Comparison of ENCODE assay signal across 14 cellular contexts in the genomic region with DNA sequence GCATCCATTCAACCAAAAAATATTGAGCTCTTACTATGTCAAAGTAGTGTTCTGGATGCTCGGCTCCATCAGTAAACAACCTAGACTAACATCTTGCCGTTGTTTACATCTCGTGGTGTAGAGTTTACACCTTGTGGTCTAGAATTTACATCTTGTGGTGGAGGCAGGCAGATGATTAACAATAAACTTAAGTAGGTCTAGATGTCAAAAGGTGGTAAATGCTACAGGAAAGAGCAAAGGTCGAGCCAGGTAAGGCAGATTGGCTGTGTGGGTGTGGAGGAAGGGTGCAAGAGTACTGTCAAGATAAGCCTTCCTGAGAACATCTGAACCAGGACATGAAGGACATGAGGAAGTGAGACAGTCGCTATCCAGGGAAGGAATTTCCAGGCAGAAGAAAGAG.
DNase-seq lines count a peak whose midpoint lies in the region; ATAC-seq and TF ChIP-seq lines count a peak whose summit lies in the region.
"Had no signal": no experiment of that assay in that cellular context is flagged by ENCODE, and none has a peak within 500 bp of the region (broad histone marks: within the 10 kb centered on the region; RNA-seq: fewer than 3 reads in every experiment).

No MANE protein-coding gene starts in this region.

- peaks cover 5% of the 10 kb centered on the region for H3K36me3 Mint-ChIP-seq in CD4-positive, CD25-positive, alpha-beta regulatory T cell
- H3K36me3 Mint-ChIP-seq in T-helper 1 cell treated with Interleukin-12 subunit alpha and Interleukin-12 subunit beta and Interleukin-4 antibody, amounts not matched to agents 30 μg/mL and 1 μg/mL, for 36 hours (ENCODE audit: low read depth), result peaks cover 37% of the 10 kb centered on the region

- H3K27ac Mint-ChIP-seq in CD4-positive, CD25-positive, alpha-beta regulatory T cell, result peak overlapping the region in 2 of 3 donors; percentile 52 to 62
- peak overlapping the region; percentile 23 for H3K27ac Mint-ChIP-seq in T-helper 1 cell treated with Interleukin-12 subunit alpha and Interleukin-12 subunit beta and Interleukin-4 antibody, amounts not matched to agents 30 μg/mL and 1 μg/mL, for 36 hours
- H3K27ac Mint-ChIP-seq: IgD-negative memory B cell had no signal

- no peak overlapping the region for H3K4me3 ChIP-seq in CD4-positive, CD25-positive, alpha-beta regulatory T cell (ENCODE audit: low read depth, low read length)
- H3K4me3 ChIP-seq in mucosa of descending colon (no peak overlapping the region), hepatocyte (no peak overlapping the region)
- H3K4me3 ChIP-seq: BLaER1 had no signal

- TF ChIP-seq CTCF in mucosa of descending colon (IDR thresholded peaks at IDR 0.05) (no peak), hepatocyte (IDR thresholded peaks at IDR 0.05; ENCODE audit: poor library complexity) (no peak)

- peaks cover under 1 to 12% (median 5%) of the 10 kb centered on the region in 7 donors for H3K9me3 Mint-ChIP-seq in CD4-positive, CD25-positive, alpha-beta regulatory T cell
- peaks cover 32% of the 10 kb centered on the region for H3K9me3 Mint-ChIP-seq in T-helper 1 cell treated with Interleukin-12 subunit alpha and Interleukin-12 subunit beta and Interleukin-4 antibody, amounts not matched to agents 30 μg/mL and 1 μg/mL, for 36 hours

- intact Hi-C loops in mucosa of descending colon (cut with DNase I, micrococcal nuclease), result no loop called here
- intact Hi-C loops in cardiac septum (cut with DNase I), result no loop called here

- no peaks in the 10 kb centered on the region for H3K9me2 ChIP-seq in hepatocyte (replicated peaks; ENCODE audit: insufficient read depth)

- H3K79me2 ChIP-seq in hepatocyte, result no peaks in the 10 kb centered on the region

- H3K9me3 ChIP-seq in CD4-positive, CD25-positive, alpha-beta regulatory T cell (ENCODE audit: control insufficient read depth in 2 of 2, low read length in 2 of 2), result no peaks in the 10 kb centered on the region
- H3K9me3 ChIP-seq in mucosa of descending colon, result no peaks in the 10 kb centered on the region
- no peaks in the 10 kb centered on the region for H3K9me3 ChIP-seq in hepatocyte (ENCODE audit: low read depth)

- peaks cover 7% of the 10 kb centered on the region for H3K4me1 ChIP-seq in CD4-positive, CD25-positive, alpha-beta regulatory T cell (ENCODE audit: control insufficient read depth, insufficient read depth, low read length, poor library complexity, severe bottlenecking)
- H3K4me1 ChIP-seq in mucosa of descending colon (ENCODE audit: low read depth) (no peaks in the 10 kb centered on the region), hepatocyte (ENCODE audit: insufficient read depth) (no peaks in the 10 kb centered on the region)

- no peak overlapping the region for H3K27ac ChIP-seq in CD4-positive, CD25-positive, alpha-beta regulatory T cell (ENCODE audit: insufficient read depth, low read length, poor library complexity, severe bottlenecking)
- no peak overlapping the region for H3K27ac ChIP-seq in hepatocyte
- H3K27ac ChIP-seq: 22Rv1, BLaER1 had no signal

- WGBS in hepatocyte (ENCODE audit: low lambda C conversion rate, missing lambda C conversion rate), result 86% methylated on average over 5 of the region's 5 CpGs

- no peaks in the 10 kb centered on the region for H4K20me1 ChIP-seq in hepatocyte (ENCODE audit: insufficient read depth, poor library complexity, severe bottlenecking)
- H4K20me1 ChIP-seq: BLaER1 had no signal

- no peak overlapping the region for H2AFZ ChIP-seq in hepatocyte

- H3K4me1 Mint-ChIP-seq in CD4-positive, CD25-positive, alpha-beta regulatory T cell, result peaks cover 0 to 34% (median 11%) of the 10 kb centered on the region in 4 donors
- H3K4me1 Mint-ChIP-seq in T-helper 1 cell treated with Interleukin-12 subunit alpha and Interleukin-12 subunit beta and Interleukin-4 antibody, amounts not matched to agents 30 μg/mL and 1 μg/mL, for 36 hours (ENCODE audit: low read depth), result peaks cover 46% of the 10 kb centered on the region

- DNase-seq in CD4-positive, CD25-positive, alpha-beta regulatory T cell, result no peak
- DNase-seq in H4 (ENCODE audit: low spot score), result peak; percentile 11
- DNase-seq in mucosa of descending colon, result no peak
- no peak for DNase-seq in cardiac septum (ENCODE audit: low spot score)
- DNase-seq in anterior cingulate cortex (lab: John Stamatoyannopoulos, UW), result no peak
- no peak for DNase-seq in hepatocyte (ENCODE audit: low spot score)
- DNase-seq: AML-193, GF-D8 had no signal

- no peak overlapping the region for H3K4me2 ChIP-seq in hepatocyte
- H3K4me2 ChIP-seq: BLaER1 had no signal

- no peak overlapping the region for H3K4me3 Mint-ChIP-seq in CD4-positive, CD25-positive, alpha-beta regulatory T cell
- no peak overlapping the region for H3K4me3 Mint-ChIP-seq in T-helper 1 cell treated with Interleukin-12 subunit alpha and Interleukin-12 subunit beta and Interleukin-4 antibody, amounts not matched to agents 30 μg/mL and 1 μg/mL, for 36 hours

- H3K36me3 ChIP-seq in CD4-positive, CD25-positive, alpha-beta regulatory T cell (ENCODE audit: control insufficient read depth, insufficient read depth, low read length), result no peaks in the 10 kb centered on the region
- H3K36me3 ChIP-seq in mucosa of descending colon (ENCODE audit: low read depth), result no peaks in the 10 kb centered on the region
- no peaks in the 10 kb centered on the region for H3K36me3 ChIP-seq in hepatocyte (replicated peaks; ENCODE audit: insufficient read depth, low read depth)
- H3K36me3 ChIP-seq: BLaER1 had no signal

- no peak for ATAC-seq in CD4-positive, CD25-positive, alpha-beta regulatory T cell (ENCODE audit: low read depth in 2 of 2)
- ATAC-seq in mucosa of descending colon, result peak; percentile 56
- no peak for ATAC-seq in GM18502 (IDR thresholded peaks at IDR 0.05; ENCODE audit: poor library complexity, unreplicated experiment)
- ATAC-seq: HCT116 had no signal

- no peaks in the 10 kb centered on the region for H3K27me3 Mint-ChIP-seq in CD4-positive, CD25-positive, alpha-beta regulatory T cell
- peaks cover 7% of the 10 kb centered on the region for H3K27me3 Mint-ChIP-seq in T-helper 1 cell treated with Interleukin-12 subunit alpha and Interleukin-12 subunit beta and Interleukin-4 antibody, amounts not matched to agents 30 μg/mL and 1 μg/mL, for 36 hours (ENCODE audit: low read depth)
- H3K27me3 Mint-ChIP-seq: IgD-negative memory B cell had no signal

- H3K27me3 ChIP-seq in CD4-positive, CD25-positive, alpha-beta regulatory T cell (ENCODE audit: control insufficient read depth, insufficient read depth, low read length), result no peaks in the 10 kb centered on the region
- no peaks in the 10 kb centered on the region for H3K27me3 ChIP-seq in hepatocyte
- H3K27me3 ChIP-seq: BLaER1 had no signal
